ENCODE assay signal across 7 cellular contexts in the genomic region with DNA sequence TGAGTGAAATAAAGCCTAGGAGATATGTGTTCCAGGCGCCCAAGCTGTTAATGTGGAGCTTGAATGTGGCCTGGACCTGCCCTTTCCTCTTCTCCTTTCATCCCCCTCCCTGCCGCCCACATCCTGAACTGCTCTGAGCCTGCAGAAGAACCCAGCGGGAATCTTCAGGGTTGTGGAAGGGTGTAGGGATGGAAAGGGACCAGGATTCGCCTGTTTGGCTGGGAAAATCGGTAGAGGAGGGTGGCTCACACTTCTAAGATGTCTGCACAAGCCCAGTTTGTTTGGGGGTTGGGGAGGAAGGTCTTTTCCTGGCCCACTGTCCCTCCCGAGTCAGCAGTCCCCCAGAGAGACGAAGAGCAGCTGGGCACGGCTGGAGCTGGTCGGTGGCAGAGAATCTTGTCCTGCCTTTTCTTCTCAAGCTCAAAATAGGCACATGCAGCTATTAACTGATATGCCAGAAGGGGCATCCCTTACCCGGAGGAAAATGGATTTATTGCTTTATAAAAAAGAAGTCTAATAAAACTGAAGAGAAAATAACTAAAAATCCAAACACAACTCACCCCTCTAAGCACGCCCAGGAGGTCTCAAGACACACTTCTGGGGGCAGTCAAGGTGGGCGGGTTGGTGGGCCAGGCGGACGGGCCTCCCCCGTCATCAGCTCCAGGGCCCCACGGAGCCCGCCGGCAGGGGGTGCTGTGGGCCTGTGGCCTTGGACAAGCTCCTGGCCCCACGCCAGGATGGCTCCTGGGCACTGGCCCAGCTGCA. TPM values are rescaled to one million over a fixed set of nuclear protein-coding genes. Genes with fewer than 3 reads are reported as not detected.
A peak's percentile ranks its signal among the peaks of the same experiment; 100 is the strongest.
DNase-seq lines count a peak whose midpoint lies in the region; ATAC-seq, FAIRE-seq and TF ChIP-seq lines count a peak whose summit lies in the region.

No MANE protein-coding gene starts in this region.

- no peaks in the 10 kb centered on the region for H3K79me2 ChIP-seq in mammary epithelial cell (ENCODE audit: insufficient read depth, low read length)

- H4K20me1 ChIP-seq in mammary epithelial cell (ENCODE audit: insufficient read depth, low read length): no peaks in the 10 kb centered on the region

- H3K9ac ChIP-seq in mammary epithelial cell (ENCODE audit: insufficient read depth, low read length): no peak overlapping the region
- peak overlapping the region in 1 of 2 donors; percentile 34 for H3K9ac ChIP-seq in kidney (ENCODE audit: low read length in 2 of 2)

- no TSS peak for BruUV-seq in mammary epithelial cell (replicated peaks; lab: Mats Ljungman, UMichigan)

- no peaks in the 10 kb centered on the region for H3K9me3 ChIP-seq in mammary epithelial cell (replicated peaks; ENCODE audit: insufficient read depth, low read length)
- H3K9me3 ChIP-seq in kidney (ENCODE audit: control insufficient read depth in 1 of 2, low read length in 2 of 2): no peaks in the 10 kb centered on the region

- TF ChIP-seq CTCF in GM12874 (IDR thresholded peaks at IDR 0.05; ENCODE audit: insufficient read depth, low read depth, low read length) (peak; percentile 96), WI38 (IDR thresholded peaks at IDR 0.05; ENCODE audit: low read depth, low read length) (peak; percentile 94), mammary epithelial cell (conservative IDR thresholded peaks at IDR 0.05 in 1 of 2, IDR thresholded peaks at IDR 0.05 in 1 of 2; ENCODE audit: extremely low read depth in 1 of 2, insufficient read depth in 1 of 2, low read depth in 1 of 2, low read length in 2 of 2) (peak; percentile 82 to 97), kidney (IDR thresholded peaks at IDR 0.05; ENCODE audit: borderline replicate concordance, extremely low read depth, insufficient read depth) (peak; percentile 91)

- FAIRE-seq in kidney (lab: Jason Lieb, UNC): no peak

- H3K4me3 ChIP-seq in WI38 (ENCODE audit: low read depth, low read length) (no peak overlapping the region), mammary epithelial cell (replicated peaks in 1 of 3; ENCODE audit: insufficient read depth in 1 of 3, low read depth in 2 of 3, low read length in 3 of 3) (no peak overlapping the region), kidney (ENCODE audit: low read length in 2 of 2) (no peak overlapping the region)

- H3K4me1 ChIP-seq in mammary epithelial cell (ENCODE audit: insufficient read depth, low read length) (peaks cover 33% of the 10 kb centered on the region), kidney (ENCODE audit: control insufficient read depth in 1 of 2, insufficient read depth in 1 of 2, low read depth in 1 of 2, low read length in 2 of 2) (peaks cover 0 to 19% of the 10 kb centered on the region in 2 donors)

- 16% methylated on average over 11 of the region's 19 CpGs for WGBS in mammary epithelial cell (ENCODE audit: low coverage, missing lambda C conversion rate)

- dilution Hi-C loops in mammary epithelial cell (cut with HindIII; ENCODE audit: low sequenced_read_pairs): no loop called here

- intact Hi-C loops in mammary epithelial cell (cut with micrococcal nuclease) (loop anchor here (1.0 to 10.0 kb wide), 3 partner anchors 56 to 211 kb away; no protein-coding TSS in a partner anchor), kidney (cut with DNase I) (loop anchor here (10.0 kb wide), 1 partner anchor 61 kb away; no protein-coding TSS in a partner anchor)

- in situ Hi-C loops in mammary epithelial cell (cut with MboI; ENCODE audit: low sequenced_read_pairs in 2 of 2): loop anchor here in 1 of 2 donors (5.0 kb wide), 1 partner anchor 58 kb away; no protein-coding TSS in a partner anchor

- DNase-seq in NCI-H1105 treated with DMSO at 0.1 percent for 48 hours (lab: John Stamatoyannopoulos, UW) (peak; percentile 64), mammary epithelial cell (peak; percentile 63), kidney (peak; percentile 95)
- DNase-seq in stimulated activated CD4-positive, alpha-beta T cell treated with anti-CD3 and anti-CD28 coated beads, Interleukin-1b, Interleukin-23, amount 100 ng/mL, for 24 hours (ENCODE audit: low read depth in 4 of 4, low spot score in 1 of 4): peak; percentile 46 to 66 (median 54)

- ATAC-seq in HG03432 (IDR thresholded peaks at IDR 0.05; ENCODE audit: unreplicated experiment): no peak

- no peaks in the 10 kb centered on the region for H3K27me3 ChIP-seq in mammary epithelial cell (ENCODE audit: insufficient read depth, low read length)

- CTCF ChIA-PET in mammary epithelial cell (lab: Charles Lee; ENCODE audit: low non-redundant PET): interaction anchor here (0.6 to 1.5 kb wide), 11 partner anchors 53 to 732 kb away, joined by 3 to 15 read pairs (median 10); a partner anchor contains a TSS

- H3K27ac ChIP-seq in mammary epithelial cell (ENCODE audit: insufficient read depth, low read depth, low read length) (no peak overlapping the region), kidney (ENCODE audit: low read depth in 2 of 2, low read length in 2 of 2) (peak overlapping the region in 1 of 2 donors; percentile 30)

- no peaks in the 10 kb centered on the region for H3K36me3 ChIP-seq in mammary epithelial cell (ENCODE audit: insufficient read depth, low read length)
- H3K36me3 ChIP-seq in kidney (ENCODE audit: control insufficient read depth in 1 of 2, insufficient read depth in 2 of 2, low read length in 2 of 2): peaks cover 0 to 7% of the 10 kb centered on the region in 2 donors

- peak overlapping the region; percentile 51 for H2AFZ ChIP-seq in mammary epithelial cell (ENCODE audit: low read depth, low read length)

- no peak overlapping the region for H3K4me2 ChIP-seq in mammary epithelial cell (ENCODE audit: insufficient read depth, low read depth, low read length)

RNA-seq across cellular contexts. Expression of a gene that starts 11.5 kb away (rescaled TPM):
- total RNA-seq in mammary epithelial cell: 10 to 100 TPM; 31.2 to 75.3 TPM
- 46.4 TPM for polyA plus RNA-seq in mammary epithelial cell
- 86.4 TPM for polyA minus RNA-seq in mammary epithelial cell
- total RNA-seq in kidney: 88.5 TPM
- 45.2 TPM for polyA plus RNA-seq in kidney (ENCODE audit: insufficient read depth, low read depth, low replicate concordance)

RNA-seq across cellular contexts. Expression of a gene that starts 54.5 kb away (rescaled TPM):
- total RNA-seq in mammary epithelial cell (10 to 100 TPM; 11.5 to 34.3 TPM), kidney (48.9 TPM)
- polyA plus RNA-seq in mammary epithelial cell (13.0 TPM), kidney (ENCODE audit: insufficient read depth, low read depth, low replicate concordance) (60.4 TPM)
- 12.4 TPM for polyA minus RNA-seq in mammary epithelial cell

RNA-seq across cellular contexts. Expression of a gene that starts 57.7 kb away (rescaled TPM):
- total RNA-seq in mammary epithelial cell (10 to 100 TPM; 18.9 to 30.5 TPM), kidney (46.2 TPM)
- polyA plus RNA-seq in mammary epithelial cell (15.9 TPM), kidney (ENCODE audit: insufficient read depth, low read depth, low replicate concordance) (36.1 TPM)
- 18.5 TPM for polyA minus RNA-seq in mammary epithelial cell
